ENCODE assay signal across 10 cellular contexts in genomic region chr6:127939442-127940066, GRCh38. TPM values are rescaled to one million over a fixed set of nuclear protein-coding genes. Genes with fewer than 3 reads are reported as not detected.
DNase-seq lines count a peak whose midpoint lies in the region; ATAC-seq and TF ChIP-seq lines count a peak whose summit lies in the region.
"Had no signal": no experiment of that assay in that cellular context is flagged by ENCODE, and none has a peak within 500 bp of the region (broad histone marks: within the 10 kb centered on the region; RNA-seq: fewer than 3 reads in every experiment).

No MANE protein-coding gene starts in this region.

- H3K4me3 Mint-ChIP-seq in MCF 10A (ENCODE audit: unreplicated experiment): no peak overlapping the region

- peak overlapping the region in 7 of 11 experiments; percentile 12 to 71 (median 40); a peak in 9 of 22 replicates for H3K27ac ChIP-seq in BLaER1 treated with 17β-estradiol and CSF1 and Interleukin-3, amounts not matched to agents 10 nM and 100 nM
- no peak overlapping the region for H3K27ac ChIP-seq in lung (ENCODE audit: low read depth in 1 of 2, low read length in 1 of 2)
- H3K27ac ChIP-seq: psoas muscle had no signal

- BruUV-seq in MCF 10A (replicated peaks; lab: Mats Ljungman, UMichigan): no TSS peak

- intact Hi-C loops in MCF 10A (cut with micrococcal nuclease): no loop called here

- CTCF ChIA-PET in MCF 10A (lab: Yijun Ruan, JAX): interaction anchor here (0.8 to 1.0 kb wide), 2 partner anchors 22 to 390 kb away, joined by 4 to 5 read pairs; no protein-coding TSS in a partner anchor

- DNase-seq in M059J (ENCODE audit: low read depth) (peak; percentile 45), MCF 10A (ENCODE audit: unreplicated experiment) (no peak), lung (ENCODE audit: low spot score) (no peak), NCI-H2029 (lab: John Stamatoyannopoulos, UW) (no peak), NCI-H2171 (lab: John Stamatoyannopoulos, UW) (no peak), NCI-H446 (lab: John Stamatoyannopoulos, UW) (no peak), amniotic stem cell (lab: John Stamatoyannopoulos, UW) (no peak)
- DNase-seq: psoas muscle had no signal

- 44 to 58% methylated on average over 3 of the region's 3 CpGs for WGBS in lung, 2 donors

- H3K36me3 ChIP-seq in BLaER1 treated with 17β-estradiol and CSF1 and Interleukin-3, amounts not matched to agents 10 nM and 100 nM: no peaks in the 10 kb centered on the region
- H3K36me3 ChIP-seq in lung (ENCODE audit: control insufficient read depth in 2 of 2, insufficient read depth in 2 of 2, low read length in 2 of 2): no peaks in the 10 kb centered on the region

- no peaks in the 10 kb centered on the region for H3K9me3 ChIP-seq in BLaER1 treated with 17β-estradiol and CSF1 and Interleukin-3, amounts not matched to agents 10 nM and 100 nM (replicated peaks in 1 of 11)
- no peaks in the 10 kb centered on the region for H3K9me3 ChIP-seq in lung (ENCODE audit: control insufficient read depth in 2 of 2, insufficient read depth in 1 of 2, low read length in 1 of 2)
- H3K9me3 ChIP-seq: psoas muscle had no signal

- ATAC-seq in lung (ENCODE audit: insufficient read depth, low FRiP score): peak; percentile 30
- ATAC-seq: psoas muscle had no signal

- H3K4me1 Mint-ChIP-seq in MCF 10A (ENCODE audit: insufficient read depth, unreplicated experiment): peaks cover 12% of the 10 kb centered on the region

- peak overlapping the region in 4 of 11 experiments; percentile 15 to 46 (median 32); a peak in 7 of 22 replicates for H3K4me2 ChIP-seq in BLaER1 treated with 17β-estradiol and CSF1 and Interleukin-3, amounts not matched to agents 10 nM and 100 nM

- no peak overlapping the region for H3K4me3 ChIP-seq in BLaER1 treated with 17β-estradiol and CSF1 and Interleukin-3, amounts not matched to agents 10 nM and 100 nM
- no peak overlapping the region for H3K4me3 ChIP-seq in lung
- H3K4me3 ChIP-seq: psoas muscle had no signal

- peak overlapping the region; percentile 77 for H3K27ac Mint-ChIP-seq in MCF 10A (ENCODE audit: low read depth, unreplicated experiment)

- H3K9ac ChIP-seq in BLaER1 treated with 17β-estradiol and CSF1 and Interleukin-3, amounts not matched to agents 10 nM and 100 nM: peak overlapping the region in 1 of 11 experiments; percentile 2; a peak in 1 of 22 replicates

- TF ChIP-seq CTCF in MCF 10A (IDR thresholded peaks at IDR 0.05; ENCODE audit: unreplicated experiment): no peak
- no peak for TF ChIP-seq CTCF in lung (IDR thresholded peaks at IDR 0.05; ENCODE audit: control extremely low read depth, extremely low read depth)

- POLR2A ChIA-PET in MCF 10A (lab: Yijun Ruan, JAX): interaction anchor here (0.6 to 1.2 kb wide), 2 partner anchors 11 to 22 kb away, joined by 3 to 4 read pairs; no protein-coding TSS in a partner anchor

- no peaks in the 10 kb centered on the region for H3K9me3 Mint-ChIP-seq in MCF 10A (ENCODE audit: unreplicated experiment)

- no peaks in the 10 kb centered on the region for H3K36me3 Mint-ChIP-seq in MCF 10A (ENCODE audit: insufficient read depth, unreplicated experiment)

- no peaks in the 10 kb centered on the region for H3K27me3 ChIP-seq in BLaER1 treated with 17β-estradiol and CSF1 and Interleukin-3, amounts not matched to agents 10 nM and 100 nM
- H3K27me3 ChIP-seq in lung (ENCODE audit: control insufficient read depth, insufficient read depth): no peaks in the 10 kb centered on the region

- H3K4me1 ChIP-seq in BLaER1 treated with 17β-estradiol and CSF1 and Interleukin-3, amounts not matched to agents 10 nM and 100 nM: peaks cover 0 to 29% (median 7%) of the 10 kb centered on the region in 10 experiments; a peak in 9 of 20 replicates
- no peaks in the 10 kb centered on the region for H3K4me1 ChIP-seq in lung (ENCODE audit: control insufficient read depth in 2 of 2, insufficient read depth in 2 of 2, low read length in 2 of 2)
- H3K4me1 ChIP-seq: psoas muscle had no signal

- H3K27me3 Mint-ChIP-seq in MCF 10A (ENCODE audit: insufficient read depth, unreplicated experiment): no peaks in the 10 kb centered on the region

- no peaks in the 10 kb centered on the region for H4K20me1 ChIP-seq in BLaER1 treated with 17β-estradiol and CSF1 and Interleukin-3, amounts not matched to agents 10 nM and 100 nM

RNA-seq across cellular contexts. Expression of gene THEMIS, which starts 38.7 kb away (rescaled TPM):
- total RNA-seq in M059J (2014; rRNA removed; shearing (Covaris generic)): not detected in 2 replicates
- not detected in 2 replicates for total RNA-seq in MCF 10A (2022)
- under 1 TPM; 0.71 to 0.86 TPM for total RNA-seq in lung
- under 1 TPM; 0.22 to 0.37 TPM for polyA plus RNA-seq in lung
- total RNA-seq: SK-MEL-5 had no signal

Comparison
In these comparisons a context has a peak if more than half of its experiments do, and no peak if none do; other contexts are left out.
1. H3K27ac ChIP-seq: peak in BLaER1 treated with 17β-estradiol and CSF1 and Interleukin-3, amounts not matched to agents 10 nM and 100 nM (7 of 11); none in lung (0 of 2).